32 cellular contexts compared by ENCODE assay signal in genomic region chr1:27823784-27824183, GRCh38.
"Had no signal": no experiment of that assay in that cellular context is flagged by ENCODE, and none has a peak within 500 bp of the region (broad histone marks: within the 10 kb centered on the region; RNA-seq: fewer than 3 reads in every experiment).

No MANE protein-coding gene starts in this region.

- H3K4me1 Mint-ChIP-seq: naive thymus-derived CD8-positive, alpha-beta T cell; nephron progenitor cell; neural crest cell; stimulated activated memory B cell treated with anti-CD40 and anti-IgM and Interleukin-4, amounts not matched to agents 10 μg/mL and 1 μg/mL and 100 μg/mL, for 72 hours; stimulated activated naive CD8-positive, alpha-beta T cell treated with anti-CD3 and anti-CD28 coated beads, Interleukin-15, amount 100 ng/mL, for 72 hours had no signal

- ATAC-seq: naive thymus-derived CD8-positive, alpha-beta T cell; natural killer cell treated with Interleukin-12 subunit alpha and Interleukin-12 subunit beta and Interleukin-15 and Interleukin-18, amount 100 ng/mL, for 72 hours; psoas muscle; right cardiac atrium; sciatic nerve; stimulated activated memory B cell treated with anti-CD40 and anti-IgM and Interleukin-4, amounts not matched to agents 10 μg/mL and 1 μg/mL and 100 μg/mL, for 72 hours; stimulated activated naive CD8-positive, alpha-beta T cell treated with anti-CD3 and anti-CD28 coated beads, Interleukin-15, amount 100 ng/mL, for 72 hours; stimulated activated naive CD8-positive, alpha-beta T cell treated with anti-CD3 and anti-CD28 coated beads, Interleukin-15, Interleukin-2, amounts not matched to agents 100 U/mL and 50 U/mL, for 24 hours; upper lobe of right lung had no signal

- H3K27me3 Mint-ChIP-seq: naive thymus-derived CD8-positive, alpha-beta T cell; natural killer cell treated with Interleukin-12 subunit alpha and Interleukin-12 subunit beta and Interleukin-15 and Interleukin-18, amount 100 ng/mL, for 72 hours; progenitor cell of endocrine pancreas; stimulated activated memory B cell treated with anti-CD40 and anti-IgM and Interleukin-4, amounts not matched to agents 10 μg/mL and 1 μg/mL and 100 μg/mL, for 72 hours; stimulated activated naive CD8-positive, alpha-beta T cell treated with anti-CD3 and anti-CD28 coated beads, Interleukin-15, amount 100 ng/mL, for 72 hours; type B pancreatic cell had no signal

- DNase-seq: naive thymus-derived CD8-positive, alpha-beta T cell; nephron progenitor cell; nucleus accumbens; posterior cingulate gyrus; psoas muscle; right cardiac atrium; spleen; stimulated activated CD4-positive, alpha-beta T cell treated with anti-CD3 and anti-CD28 coated beads, Interleukin-12 subunit alpha, Interleukin-12 subunit beta, amount 100 ng/mL, for 4 hours; stimulated activated CD4-positive, alpha-beta T cell treated with anti-CD3 and anti-CD28 coated beads, Interleukin-1b, Interleukin-23, amount 100 ng/mL, for 48 hours; stimulated activated CD4-positive, alpha-beta T cell treated with anti-CD3 and anti-CD28 coated beads, Interleukin-4, amount 100 ng/mL, for 1 hour; stimulated activated CD4-positive, alpha-beta T cell treated with anti-CD3 and anti-CD28 coated beads, Interleukin-4, amount 100 ng/mL, for 4 hours; stimulated activated CD8-positive, alpha-beta memory T cell treated with anti-CD3 and anti-CD28 coated beads, Interleukin-4, amount 100 ng/mL, for 48 hours; stimulated activated naive CD4-positive, alpha-beta T cell; stimulated activated naive CD8-positive, alpha-beta T cell treated with anti-CD3 and anti-CD28 coated beads, Interleukin-15, amount 100 ng/mL, for 72 hours; stimulated activated naive CD8-positive, alpha-beta T cell treated with anti-CD3 and anti-CD28 coated beads, Interleukin-15, Interleukin-2, amounts not matched to agents 100 U/mL and 50 U/mL, for 24 hours; substantia nigra; testis; tibial artery; transverse colon; upper lobe of right lung; uterus had no signal

- H3K4me1 ChIP-seq: parathyroid adenoma, psoas muscle, spleen, suprapubic skin, testis, tibial artery, transverse colon, upper lobe of right lung, uterus had no signal

- H3K4me2 ChIP-seq: smooth muscle cell had no signal

- H3K9ac ChIP-seq: parathyroid adenoma had no signal

- H2AFZ ChIP-seq: parathyroid adenoma had no signal

- H3K9me3 ChIP-seq: neutrophil, psoas muscle, spleen, suprapubic skin, testis, tibial artery, transverse colon, upper lobe of right lung, uterus had no signal

- H3K27ac Mint-ChIP-seq: naive thymus-derived CD8-positive, alpha-beta T cell; natural killer cell treated with Interleukin-12 subunit alpha and Interleukin-12 subunit beta and Interleukin-15 and Interleukin-18, amount 100 ng/mL, for 72 hours; nephron progenitor cell; progenitor cell of endocrine pancreas; stimulated activated memory B cell treated with anti-CD40 and anti-IgM and Interleukin-4, amounts not matched to agents 10 μg/mL and 1 μg/mL and 100 μg/mL, for 72 hours; type B pancreatic cell had no signal

- H3K4me3 ChIP-seq: psoas muscle, skin epidermis, smooth muscle cell, spleen, suprapubic skin, testis, tibial artery, transverse colon, upper lobe of right lung, uterus had no signal

- H3K27me3 ChIP-seq: neutrophil, spleen, suprapubic skin, testis, tibial artery, transverse colon, upper lobe of right lung, uterus had no signal

- H3K27ac ChIP-seq: neutrophil, parathyroid adenoma, psoas muscle, skin epidermis, spleen, suprapubic skin, testis, tibial artery, transverse colon, upper lobe of right lung, uterus had no signal

- H3K9me3 Mint-ChIP-seq: naive thymus-derived CD8-positive, alpha-beta T cell; natural killer cell treated with Interleukin-12 subunit alpha and Interleukin-12 subunit beta and Interleukin-15 and Interleukin-18, amount 100 ng/mL, for 72 hours; nephron progenitor cell; neural crest cell; stimulated activated memory B cell treated with anti-CD40 and anti-IgM and Interleukin-4, amounts not matched to agents 10 μg/mL and 1 μg/mL and 100 μg/mL, for 72 hours; stimulated activated naive CD8-positive, alpha-beta T cell treated with anti-CD3 and anti-CD28 coated beads, Interleukin-15, amount 100 ng/mL, for 72 hours; type B pancreatic cell had no signal

- H3K4me3 Mint-ChIP-seq: naive thymus-derived CD8-positive, alpha-beta T cell; natural killer cell treated with Interleukin-12 subunit alpha and Interleukin-12 subunit beta and Interleukin-15 and Interleukin-18, amount 100 ng/mL, for 72 hours; nephron progenitor cell; neural crest cell; stimulated activated memory B cell treated with anti-CD40 and anti-IgM and Interleukin-4, amounts not matched to agents 10 μg/mL and 1 μg/mL and 100 μg/mL, for 72 hours; stimulated activated naive CD8-positive, alpha-beta T cell treated with anti-CD3 and anti-CD28 coated beads, Interleukin-15, amount 100 ng/mL, for 72 hours; type B pancreatic cell had no signal

- H3K36me3 ChIP-seq: uterus had no signal

- H3K79me2 ChIP-seq: parathyroid adenoma had no signal
